In genomic region chr12:18696971-18697602, GRCh38 we compare ENCODE assay signal across 17 cellular contexts. TPM values are rescaled to one million over a fixed set of nuclear protein-coding genes. Genes with fewer than 3 reads are reported as not detected.
DNase-seq lines count a peak whose midpoint lies in the region; TF ChIP-seq lines count a peak whose summit lies in the region.
"Had no signal": no experiment of that assay in that cellular context is flagged by ENCODE, and none has a peak within 500 bp of the region (broad histone marks: within the 10 kb centered on the region; RNA-seq: fewer than 3 reads in every experiment).

No MANE protein-coding gene starts in this region.

- no peak for TF ChIP-seq CTCF in MCF 10A (IDR thresholded peaks at IDR 0.05; ENCODE audit: unreplicated experiment)
- TF ChIP-seq CTCF in breast epithelium (IDR thresholded peaks at IDR 0.05): no peak
- no peak for TF ChIP-seq CTCF in fibroblast of the aortic adventitia (IDR thresholded peaks at IDR 0.05; ENCODE audit: insufficient read depth, low read length)

- H3K4me1 Mint-ChIP-seq in MCF 10A (ENCODE audit: insufficient read depth, unreplicated experiment): peaks cover 9% of the 10 kb centered on the region
- H3K4me1 Mint-ChIP-seq: nephron had no signal

- no peak for TF ChIP-seq POLR2A in breast epithelium (IDR thresholded peaks at IDR 0.05)

- peaks cover 8% of the 10 kb centered on the region for H3K9me3 Mint-ChIP-seq in MCF 10A (ENCODE audit: unreplicated experiment)

- H3K9me3 ChIP-seq in breast epithelium: no peaks in the 10 kb centered on the region
- H3K9me3 ChIP-seq: colonic mucosa had no signal

- CTCF ChIA-PET in MCF 10A (lab: Yijun Ruan, JAX): no interaction called here

- no peak overlapping the region for H3K27ac ChIP-seq in breast epithelium
- H3K27ac ChIP-seq: colonic mucosa had no signal

- no peaks in the 10 kb centered on the region for H3K27me3 ChIP-seq in breast epithelium
- H3K27me3 ChIP-seq: colonic mucosa had no signal

- H3K4me3 Mint-ChIP-seq in MCF 10A (ENCODE audit: unreplicated experiment): no peak overlapping the region
- H3K4me3 Mint-ChIP-seq: activated naive CD8-positive, alpha-beta T cell; nephron had no signal

- intact Hi-C loops in MCF 10A (cut with micrococcal nuclease) (no loop called here), breast epithelium (cut with DNase I; ENCODE audit: low total_unique reads) (no loop called here)

- BruUV-seq in MCF 10A (replicated peaks; lab: Mats Ljungman, UMichigan): no TSS peak

- H3K4me3 ChIP-seq in breast epithelium: no peak overlapping the region
- H3K4me3 ChIP-seq in fibroblast of the aortic adventitia (ENCODE audit: low read depth, low read length): no peak overlapping the region
- H3K4me3 ChIP-seq: colonic mucosa had no signal

- H3K27ac Mint-ChIP-seq in MCF 10A (ENCODE audit: low read depth, unreplicated experiment): no peak overlapping the region
- H3K27ac Mint-ChIP-seq: activated naive CD8-positive, alpha-beta T cell; nephron had no signal

- H3K27me3 Mint-ChIP-seq in MCF 10A (ENCODE audit: insufficient read depth, unreplicated experiment): no peaks in the 10 kb centered on the region
- H3K27me3 Mint-ChIP-seq: activated naive CD8-positive, alpha-beta T cell had no signal

- no peaks in the 10 kb centered on the region for H3K36me3 ChIP-seq in breast epithelium
- H3K36me3 ChIP-seq: colonic mucosa had no signal

- POLR2A ChIA-PET in MCF 10A (lab: Yijun Ruan, JAX): no interaction called here

- DNase-seq in MCF 10A (ENCODE audit: unreplicated experiment) (peak; percentile 34), breast epithelium (ENCODE audit: low spot score in 2 of 2) (no peak), amniotic epithelial cell (ENCODE audit: low read depth) (peak; percentile 56), fibroblast of the aortic adventitia (ENCODE audit: low read depth) (peak; percentile 64), NCI-H2107 (lab: John Stamatoyannopoulos, UW) (no peak), cerebellar cortex (ENCODE audit: low spot score) (no peak), NCI-H1417 treated with DMSO at 0.1 percent for 48 hours (lab: John Stamatoyannopoulos, UW) (no peak), NCI-H510A treated with DMSO at 0.1 percent for 48 hours (lab: John Stamatoyannopoulos, UW) (no peak)
- DNase-seq: activated CD8-positive, alpha-beta memory T cell treated with anti-CD3 and anti-CD28 coated beads, Interleukin-2, amount 50 U/mL, for 4 hours; colonic mucosa; stimulated activated naive CD4-positive, alpha-beta T cell treated with Interleukin-2 at 50 U/mL for 16 hours; T-helper 1 cell had no signal

- peaks cover 2% of the 10 kb centered on the region for H3K36me3 Mint-ChIP-seq in MCF 10A (ENCODE audit: insufficient read depth, unreplicated experiment)
- H3K36me3 Mint-ChIP-seq: activated naive CD8-positive, alpha-beta T cell had no signal

- no peaks in the 10 kb centered on the region for H3K4me1 ChIP-seq in breast epithelium
- H3K4me1 ChIP-seq: colonic mucosa had no signal

RNA-seq across cellular contexts. Expression of gene PLCZ1, which starts 40.7 kb away (rescaled TPM):
- not detected in 2 replicates for total RNA-seq in MCF 10A (2022)
- not detected for total RNA-seq in breast epithelium
- total RNA-seq in fibroblast of the aortic adventitia (ENCODE audit: low replicate concordance): 0.18 TPM in 1 of 2 replicates, not detected in the other
- total RNA-seq: colonic mucosa, esophagus mucosa, lower leg skin, ureter had no signal

RNA-seq across cellular contexts. Expression of gene CAPZA3, which starts 40.8 kb away (rescaled TPM):
- 0.28 and 0.49 TPM in 2 replicates for total RNA-seq in MCF 10A (2022)
- total RNA-seq in breast epithelium: 1 to 10 TPM in 2 of 3 donors, not detected in 1; 2.0 to 3.5 TPM
- not detected in 2 replicates for total RNA-seq in fibroblast of the aortic adventitia (ENCODE audit: low replicate concordance)
- total RNA-seq: colonic mucosa, esophagus mucosa, ureter had no signal

Comparison
In these comparisons a context has a peak if more than half of its experiments do, and no peak if none do; other contexts are left out.
1. DNase-seq: peak in MCF 10A (single experiment), amniotic epithelial cell (single experiment) and fibroblast of the aortic adventitia (single experiment); none in breast epithelium (0 of 2), NCI-H2107 (single experiment), cerebellar cortex (single experiment), NCI-H1417 treated with DMSO at 0.1 percent for 48 hours (single experiment) and NCI-H510A treated with DMSO at 0.1 percent for 48 hours (single experiment).